In genomic region chr16:57530104-57530522, GRCh38 we compare ENCODE assay signal across 8 cellular contexts. TPM values are rescaled to one million over a fixed set of nuclear protein-coding genes. Genes with fewer than 3 reads are reported as not detected.
A peak's percentile ranks its signal among the peaks of the same experiment; 100 is the strongest.
DNase-seq lines count a peak whose midpoint lies in the region; ATAC-seq and TF ChIP-seq lines count a peak whose summit lies in the region.

No MANE protein-coding gene starts in this region.

- TF ChIP-seq CTCF in GM10266 (IDR thresholded peaks at IDR 0.05; ENCODE audit: control insufficient read depth, insufficient read depth, low read depth, missing control alignments) (no peak), PC-3 (conservative IDR thresholded peaks at IDR 0.05; ENCODE audit: low read depth, low read length) (no peak)

- H3K36me3 ChIP-seq in PC-3 (ENCODE audit: low read depth, low read length), result no peaks in the 10 kb centered on the region

- peak overlapping the region; percentile 30 for H3K4me2 ChIP-seq in PC-3 (ENCODE audit: low read length)

- H3K27me3 ChIP-seq in PC-3 (ENCODE audit: low read length), result no peaks in the 10 kb centered on the region

- no peaks in the 10 kb centered on the region for H3F3A ChIP-seq in PC-3 (ENCODE audit: low read length, unreplicated experiment)

- POLR2A ChIA-PET in PC-3 (lab: Charles Lee; ENCODE audit: unreplicated experiment), result no interaction called here

- no peak overlapping the region for H3K4me3 ChIP-seq in PC-3 (ENCODE audit: low read length)

- H3K4me1 ChIP-seq in PC-3 (ENCODE audit: insufficient read depth, low read length), result peaks cover 12% of the 10 kb centered on the region

- no peaks in the 10 kb centered on the region for H4K20me1 ChIP-seq in PC-3 (ENCODE audit: low read length)

- H3K79me2 ChIP-seq in PC-3 (ENCODE audit: low read length), result no peaks in the 10 kb centered on the region

- peak; percentile 88 for DNase-seq in GM10266 (ENCODE audit: extremely low spot score)
- peak; percentile 59 for DNase-seq in PC-3
- peak; percentile 60 for DNase-seq in activated effector memory CD4-positive, alpha-beta T cell treated with Interleukin-2 at 50 U/mL for 16 hours
- DNase-seq in hepatic stellate cell (ENCODE audit: low spot score), result peak; percentile 73
- peak; percentile 65 for DNase-seq in stimulated activated CD4-positive, alpha-beta T cell treated with anti-CD3 and anti-CD28 coated beads, Interleukin-4, amount 100 ng/mL, for 1 hour
- DNase-seq in OCI-M2 (lab: John Stamatoyannopoulos, UW; ENCODE audit: unreplicated experiment), result no peak
- no peak for DNase-seq in inferior parietal cortex (ENCODE audit: extremely low spot score)

- H3K27ac ChIP-seq in PC-3 (ENCODE audit: low read length), result peak overlapping the region; percentile 34; the same call in 1 of the 2 replicates

- BruUV-seq in PC-3 (replicated peaks; lab: Mats Ljungman, UMichigan), result no TSS peak

- H3K9me3 ChIP-seq in PC-3 (ENCODE audit: low read length), result no peaks in the 10 kb centered on the region

- no peak overlapping the region for H3K9ac ChIP-seq in PC-3 (ENCODE audit: low read length)

- CTCF ChIA-PET in PC-3 (lab: Charles Lee), result no interaction called here

- intact Hi-C loops in PC-3 (cut with micrococcal nuclease), result no loop called here

- ATAC-seq in HG02610 (IDR thresholded peaks at IDR 0.05; ENCODE audit: unreplicated experiment) (peak; percentile 70), PC-3 (peak; percentile 94)

- H2AFZ ChIP-seq in PC-3 (ENCODE audit: low read length), result no peak overlapping the region

- H3K9me2 ChIP-seq in PC-3 (replicated peaks; ENCODE audit: low read length), result no peaks in the 10 kb centered on the region

RNA-seq across cellular contexts. Expression of gene CCDC102A, which starts 6.3 kb away (rescaled TPM):
- 12.7 and 13.9 TPM in 2 replicates for total RNA-seq in PC-3 (2014; rRNA removed)

RNA-seq across cellular contexts. Expression of gene ADGRG5, which starts 12.3 kb away (rescaled TPM):
- total RNA-seq in PC-3 (2014; rRNA removed), result not detected in 2 replicates

RNA-seq across cellular contexts. Expression of gene DOK4, which starts 43.8 kb away (rescaled TPM):
- total RNA-seq in PC-3 (2014; rRNA removed), result 4.1 and 4.9 TPM in 2 replicates

Comparison
In these comparisons a context has a peak if more than half of its experiments do, and no peak if none do; other contexts are left out.
1. DNase-seq: peak in GM10266 (single experiment), PC-3 (single experiment), activated effector memory CD4-positive, alpha-beta T cell treated with Interleukin-2 at 50 U/mL for 16 hours (single experiment), hepatic stellate cell (single experiment) and stimulated activated CD4-positive, alpha-beta T cell treated with anti-CD3 and anti-CD28 coated beads, Interleukin-4, amount 100 ng/mL, for 1 hour (single experiment); none in OCI-M2 (single experiment) and inferior parietal cortex (single experiment).